9 cellular contexts compared by ENCODE assay signal in genomic region chr1:180155202-180155682, GRCh38. TPM values are rescaled to one million over a fixed set of nuclear protein-coding genes. Genes with fewer than 3 reads are reported as not detected.
A peak's percentile ranks its signal among the peaks of the same experiment; 100 is the strongest.
DNase-seq lines count a peak whose midpoint lies in the region; ATAC-seq, FAIRE-seq and TF ChIP-seq lines count a peak whose summit lies in the region.
"Had no signal": no experiment of that assay in that cellular context is flagged by ENCODE, and none has a peak within 500 bp of the region (broad histone marks: within the 10 kb centered on the region; RNA-seq: fewer than 3 reads in every experiment).

No MANE protein-coding gene starts in this region.

- no peaks in the 10 kb centered on the region for H4K20me1 ChIP-seq in KMS-11 (ENCODE audit: insufficient read depth)

- H3K4me1 ChIP-seq in KMS-11 (ENCODE audit: low read depth, poor library complexity, severe bottlenecking) = peaks cover 12% of the 10 kb centered on the region
- peaks cover 8% of the 10 kb centered on the region for H3K4me1 ChIP-seq in cardiac muscle cell (ENCODE audit: low read depth)
- peaks cover 6% of the 10 kb centered on the region for H3K4me1 ChIP-seq in prostate gland (replicated peaks)

- H3K79me2 ChIP-seq in KMS-11 (ENCODE audit: insufficient read depth, low read depth) = no peaks in the 10 kb centered on the region

- H3K4me1 Mint-ChIP-seq in activated T-cell treated with anti-CD3 and anti-CD28 coated beads, Interleukin-2, amount 50 U/mL, for 4 hours (ENCODE audit: low read depth) = peaks cover 23% of the 10 kb centered on the region

- H3K4me2 ChIP-seq in KMS-11 = peak overlapping the region; percentile 94

- H3K36me3 ChIP-seq in GM06990 (ENCODE audit: control insufficient read depth, insufficient read depth, low read length) (no peaks in the 10 kb centered on the region), KMS-11 (ENCODE audit: insufficient read depth) (no peaks in the 10 kb centered on the region), cardiac muscle cell (no peaks in the 10 kb centered on the region), prostate gland (no peaks in the 10 kb centered on the region)

- no peaks in the 10 kb centered on the region for H3K27me3 ChIP-seq in GM06990 (replicated peaks; ENCODE audit: control insufficient read depth, insufficient read depth, low read length)
- no peaks in the 10 kb centered on the region for H3K27me3 ChIP-seq in KMS-11 (ENCODE audit: insufficient read depth, low read depth)
- no peaks in the 10 kb centered on the region for H3K27me3 ChIP-seq in cardiac muscle cell
- H3K27me3 ChIP-seq in prostate gland (replicated peaks; ENCODE audit: insufficient read depth) = no peaks in the 10 kb centered on the region

- H3K4me3 ChIP-seq in GM06990 (replicated peaks; ENCODE audit: low read depth, low read length) = peak overlapping the region; percentile 70
- peak overlapping the region; percentile 9 for H3K4me3 ChIP-seq in KMS-11 (IDR thresholded peaks at IDR 0.05; ENCODE audit: insufficient read depth, low read depth, low read length)
- H3K4me3 ChIP-seq in cardiac muscle cell = peak overlapping the region; percentile 81
- H3K4me3 ChIP-seq in prostate gland = peak overlapping the region; percentile 83 to 90

- FAIRE-seq in frontal cortex (lab: Jason Lieb, UNC) = no peak
- FAIRE-seq: TTC549 had no signal

- DNase-seq in GM06990 (ENCODE audit: extremely low read depth, insufficient read length) = peak; percentile 46
- peak; percentile 12 for DNase-seq in activated T-cell treated with anti-CD3 and anti-CD28 coated beads, Interleukin-2, amount 50 U/mL, for 4 hours
- no peak for DNase-seq in cardiac muscle cell (ENCODE audit: low read depth in 1 of 2, low spot score in 1 of 2)
- DNase-seq in prostate gland (ENCODE audit: low spot score) = no peak
- DNase-seq in frontal cortex (ENCODE audit: low spot score in 2 of 2) = no peak

- ATAC-seq in activated T-cell treated with anti-CD3 and anti-CD28 coated beads, Interleukin-2, amount 50 U/mL, for 4 hours = peak in 1 of 2 donors; percentile 3
- no peak for ATAC-seq in GM21825 (IDR thresholded peaks at IDR 0.05; ENCODE audit: unreplicated experiment)
- ATAC-seq in HG03097 (IDR thresholded peaks at IDR 0.05; ENCODE audit: low FRiP score, unreplicated experiment) = no peak

- peak overlapping the region; percentile 73 for H2AFZ ChIP-seq in KMS-11 (ENCODE audit: low read depth)

- peak overlapping the region; percentile 89 for H3K4me3 Mint-ChIP-seq in activated T-cell treated with anti-CD3 and anti-CD28 coated beads, Interleukin-2, amount 50 U/mL, for 4 hours

- H3K9me3 Mint-ChIP-seq in activated T-cell treated with anti-CD3 and anti-CD28 coated beads, Interleukin-2, amount 50 U/mL, for 4 hours = no peaks in the 10 kb centered on the region

- peak overlapping the region; percentile 26; the same call in 1 of the 2 replicates for H3K9ac ChIP-seq in KMS-11

- H3K27me3 Mint-ChIP-seq in activated T-cell treated with anti-CD3 and anti-CD28 coated beads, Interleukin-2, amount 50 U/mL, for 4 hours (ENCODE audit: low read depth) = no peaks in the 10 kb centered on the region

- no peak for TF ChIP-seq POLR2A in prostate gland (IDR thresholded peaks at IDR 0.05)

- 1% methylated on average over 26 of the region's 26 CpGs for WGBS in prostate gland

- no peaks in the 10 kb centered on the region for H3K9me3 ChIP-seq in cardiac muscle cell (ENCODE audit: low read depth)
- no peaks in the 10 kb centered on the region for H3K9me3 ChIP-seq in prostate gland

- TF ChIP-seq CTCF in GM06990 (IDR thresholded peaks at IDR 0.05; ENCODE audit: insufficient read depth, low read length, poor library complexity, severe bottlenecking) (no peak), KMS-11 (conservative IDR thresholded peaks at IDR 0.05; ENCODE audit: low read depth, low read length) (no peak), cardiac muscle cell (IDR thresholded peaks at IDR 0.05; ENCODE audit: low read depth, low read length) (no peak), prostate gland (IDR thresholded peaks at IDR 0.05) (no peak)

- no peak overlapping the region for H3K27ac ChIP-seq in KMS-11
- H3K27ac ChIP-seq in cardiac muscle cell = no peak overlapping the region
- H3K27ac ChIP-seq in prostate gland = peak overlapping the region; percentile 71 to 87

- peaks cover 3% of the 10 kb centered on the region for H3K36me3 Mint-ChIP-seq in activated T-cell treated with anti-CD3 and anti-CD28 coated beads, Interleukin-2, amount 50 U/mL, for 4 hours (ENCODE audit: insufficient read depth)

- intact Hi-C loops in prostate gland (cut with DNase I) = loop anchor here (10.0 kb wide), 1 partner anchor 200 kb away; the partner anchor contains the start of gene CEP350

RNA-seq across cellular contexts. Expression of gene QSOX1, which starts 0.6 kb away (rescaled TPM):
- total RNA-seq in activated T-cell treated with anti-CD3 and anti-CD28 coated beads, Interleukin-2, amount 50 U/mL, for 4 hours = 10 to 100 TPM; 34.3 to 38.5 (median 38.1) TPM
- total RNA-seq in cardiac muscle cell = 34.6 and 37.8 TPM in 2 replicates
- polyA plus RNA-seq in cardiac muscle cell = 23.2 and 30.7 TPM in 2 replicates
- 100 to 1,000 TPM in 1 of 2 donors, 10 to 100 TPM in 1; 77.3 to 471 TPM for total RNA-seq in prostate gland
- total RNA-seq in frontal cortex = 14.3 TPM

Comparison
In these comparisons a context has a peak if more than half of its experiments do, and no peak if none do; other contexts are left out.
1. DNase-seq: peak in GM06990 (single experiment) and activated T-cell treated with anti-CD3 and anti-CD28 coated beads, Interleukin-2, amount 50 U/mL, for 4 hours (single experiment); none in cardiac muscle cell (0 of 2), prostate gland (single experiment) and frontal cortex (0 of 2).
2. H3K4me3 ChIP-seq: peak in every context shown above with its lines; median percentile 86 in prostate gland; 81 in cardiac muscle cell; 70 in GM06990; 9 in KMS-11.
3. H3K27ac ChIP-seq: peak in prostate gland (2 of 2); none in KMS-11 (single experiment) and cardiac muscle cell (single experiment).